Comparison of ENCODE assay signal across 19 cellular contexts in the genomic region with DNA sequence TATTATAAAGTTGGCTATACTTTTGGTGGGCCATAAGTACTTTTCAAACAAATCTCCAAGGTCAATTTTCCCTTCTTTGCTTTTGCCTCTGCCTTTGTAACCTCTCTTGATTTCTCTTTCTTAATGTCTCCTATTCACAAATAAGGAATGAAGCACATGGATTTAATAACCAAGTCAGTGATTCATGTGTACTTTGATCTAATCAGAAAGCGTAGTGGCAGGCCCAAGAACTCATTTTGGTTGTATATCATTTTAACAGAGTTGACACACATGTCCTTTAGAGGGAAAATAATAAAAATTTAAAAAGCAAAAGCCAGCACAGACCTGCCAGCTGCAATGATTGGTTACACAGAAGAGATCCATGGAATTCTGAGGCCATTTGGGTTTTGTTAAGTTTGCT.
"Had no signal": no experiment of that assay in that cellular context is flagged by ENCODE, and none has a peak within 500 bp of the region (broad histone marks: within the 10 kb centered on the region; RNA-seq: fewer than 3 reads in every experiment).

No MANE protein-coding gene starts in this region.

- DNase-seq: activated CD4-positive, alpha-beta T cell treated with anti-CD3 and anti-CD28 coated beads, Interleukin-2, amount 10 ng/mL, durations not matched to agents 24 days and 14 days; activated CD8-positive, alpha-beta T cell treated with anti-CD3 and anti-CD28 coated beads for 36 hours; activated naive CD4-positive, alpha-beta T cell; activated T-cell treated with anti-CD3 and anti-CD28 coated beads, Interleukin-2, amount 50 U/mL, for 1 hour; effector CD4-positive, alpha-beta T cell; gastrocnemius medialis; head of caudate nucleus; left ventricle myocardium inferior; naive thymus-derived CD4-positive, alpha-beta T cell; right lobe of liver; small intestine; stimulated activated CD4-positive, alpha-beta T cell treated with anti-CD3 and anti-CD28 coated beads, Interleukin-4, amount 100 ng/mL, for 24 hours; stomach; T-helper 1 cell; T-helper 9 cell had no signal

- H3K27ac Mint-ChIP-seq: activated CD4-positive, alpha-beta T cell treated with anti-CD3 and anti-CD28 coated beads, Interleukin-2, amount 10 ng/mL, durations not matched to agents 24 days and 14 days; activated CD8-positive, alpha-beta T cell treated with anti-CD3 and anti-CD28 coated beads for 36 hours; activated T-helper 17 cell treated with anti-CD3 and anti-CD28 coated beads, Interleukin-2, amount 50 U/mL, for 72 hours; memory B cell; naive thymus-derived CD4-positive, alpha-beta T cell; stimulated activated effector memory CD8-positive, alpha-beta T cell treated with anti-CD3 and anti-CD28 coated beads, Interleukin-12 subunit alpha, Interleukin-12 subunit beta, amount 100 ng/mL, for 72 hours; type B pancreatic cell had no signal

- ATAC-seq: activated CD8-positive, alpha-beta T cell treated with anti-CD3 and anti-CD28 coated beads for 36 hours; activated T-helper 17 cell treated with anti-CD3 and anti-CD28 coated beads, Interleukin-2, amount 50 U/mL, for 72 hours; gastrocnemius medialis; naive thymus-derived CD4-positive, alpha-beta T cell; right lobe of liver; stimulated activated effector memory CD8-positive, alpha-beta T cell treated with anti-CD3 and anti-CD28 coated beads, Interleukin-12 subunit alpha, Interleukin-12 subunit beta, amount 100 ng/mL, for 72 hours had no signal

- H3K4me1 Mint-ChIP-seq: activated CD4-positive, alpha-beta T cell treated with anti-CD3 and anti-CD28 coated beads, Interleukin-2, amount 10 ng/mL, durations not matched to agents 24 days and 14 days; activated T-helper 17 cell treated with anti-CD3 and anti-CD28 coated beads, Interleukin-2, amount 50 U/mL, for 72 hours; memory B cell; naive thymus-derived CD4-positive, alpha-beta T cell; stimulated activated effector memory CD8-positive, alpha-beta T cell treated with anti-CD3 and anti-CD28 coated beads, Interleukin-12 subunit alpha, Interleukin-12 subunit beta, amount 100 ng/mL, for 72 hours had no signal

- H3K9me3 Mint-ChIP-seq: activated CD4-positive, alpha-beta T cell treated with anti-CD3 and anti-CD28 coated beads, Interleukin-2, amount 10 ng/mL, durations not matched to agents 24 days and 14 days; activated CD8-positive, alpha-beta T cell treated with anti-CD3 and anti-CD28 coated beads for 36 hours; activated T-helper 17 cell treated with anti-CD3 and anti-CD28 coated beads, Interleukin-2, amount 50 U/mL, for 72 hours; memory B cell; type B pancreatic cell had no signal

- H3K36me3 Mint-ChIP-seq: memory B cell; naive thymus-derived CD4-positive, alpha-beta T cell; stimulated activated effector memory CD8-positive, alpha-beta T cell treated with anti-CD3 and anti-CD28 coated beads, Interleukin-12 subunit alpha, Interleukin-12 subunit beta, amount 100 ng/mL, for 72 hours; type B pancreatic cell had no signal

- H3K27me3 Mint-ChIP-seq: activated CD4-positive, alpha-beta T cell treated with anti-CD3 and anti-CD28 coated beads, Interleukin-2, amount 10 ng/mL, durations not matched to agents 24 days and 14 days; activated T-helper 17 cell treated with anti-CD3 and anti-CD28 coated beads, Interleukin-2, amount 50 U/mL, for 72 hours had no signal

- H3K4me3 Mint-ChIP-seq: activated CD4-positive, alpha-beta T cell treated with anti-CD3 and anti-CD28 coated beads, Interleukin-2, amount 10 ng/mL, durations not matched to agents 24 days and 14 days; activated CD8-positive, alpha-beta T cell treated with anti-CD3 and anti-CD28 coated beads for 36 hours; activated T-helper 17 cell treated with anti-CD3 and anti-CD28 coated beads, Interleukin-2, amount 50 U/mL, for 72 hours; memory B cell; naive thymus-derived CD4-positive, alpha-beta T cell; stimulated activated effector memory CD8-positive, alpha-beta T cell treated with anti-CD3 and anti-CD28 coated beads, Interleukin-12 subunit alpha, Interleukin-12 subunit beta, amount 100 ng/mL, for 72 hours; type B pancreatic cell had no signal
